Comparison of ENCODE assay signal across 8 cellular contexts in genomic region chr1:39026947-39027507, GRCh38. TPM values are rescaled to one million over a fixed set of nuclear protein-coding genes. Genes with fewer than 3 reads are reported as not detected.
DNase-seq lines count a peak whose midpoint lies in the region; TF ChIP-seq lines count a peak whose summit lies in the region.

No MANE protein-coding gene starts in this region.

- TF ChIP-seq CTCF in GM12875 (IDR thresholded peaks at IDR 0.05; ENCODE audit: borderline replicate concordance, insufficient read depth, low read depth, low read length) (no peak), fibroblast of the aortic adventitia (IDR thresholded peaks at IDR 0.05; ENCODE audit: insufficient read depth, low read length) (no peak), retinal pigment epithelial cell (conservative IDR thresholded peaks at IDR 0.05; ENCODE audit: low read depth, low read length) (no peak)

- no peak overlapping the region for H3K27ac ChIP-seq in SK-N-MC

- H3K36me3 ChIP-seq in SK-N-MC (ENCODE audit: insufficient read depth, low read length): peaks cover 32% of the 10 kb centered on the region

- H3K4me3 ChIP-seq in GM12875 (ENCODE audit: low read depth, low read length): peak overlapping the region; percentile 85
- H3K4me3 ChIP-seq in SK-N-MC: peak overlapping the region; percentile 97
- peak overlapping the region; percentile 91 for H3K4me3 ChIP-seq in fibroblast of the aortic adventitia (ENCODE audit: low read depth, low read length)
- peak overlapping the region; percentile 98 for H3K4me3 ChIP-seq in retinal pigment epithelial cell (ENCODE audit: low read length)

- H3K9ac ChIP-seq in SK-N-MC (ENCODE audit: insufficient read length): peak overlapping the region; percentile 85

- H3K9me3 ChIP-seq in SK-N-MC (ENCODE audit: low read depth, low read length): no peaks in the 10 kb centered on the region

- DNase-seq in SK-N-MC (ENCODE audit: low read depth, low spot score) (no peak), fibroblast of the aortic adventitia (ENCODE audit: low read depth) (no peak), retinal pigment epithelial cell (ENCODE audit: low read depth) (no peak), HT-29 (ENCODE audit: low spot score) (no peak), NCI-H146 (lab: John Stamatoyannopoulos, UW) (no peak), AG20443 (ENCODE audit: low spot score) (no peak), NCI-H524 (lab: John Stamatoyannopoulos, UW) (no peak)

RNA-seq across cellular contexts. Expression of gene NDUFS5, which starts 0.9 kb away (rescaled TPM):
- total RNA-seq in fibroblast of the aortic adventitia (ENCODE audit: low replicate concordance): 365 and 456 TPM in 2 replicates
- 427 and 450 TPM in 2 replicates for total RNA-seq in HT-29 (2014; rRNA removed; shearing (Covaris generic))

RNA-seq across cellular contexts. Expression of gene AKIRIN1, which starts 36.0 kb away (rescaled TPM):
- 32.8 and 33.6 TPM in 2 replicates for total RNA-seq in fibroblast of the aortic adventitia (ENCODE audit: low replicate concordance)
- total RNA-seq in HT-29 (2014; rRNA removed; shearing (Covaris generic)): 70.7 and 79.6 TPM in 2 replicates
